21 cellular contexts compared by ENCODE assay signal in the genomic region with DNA sequence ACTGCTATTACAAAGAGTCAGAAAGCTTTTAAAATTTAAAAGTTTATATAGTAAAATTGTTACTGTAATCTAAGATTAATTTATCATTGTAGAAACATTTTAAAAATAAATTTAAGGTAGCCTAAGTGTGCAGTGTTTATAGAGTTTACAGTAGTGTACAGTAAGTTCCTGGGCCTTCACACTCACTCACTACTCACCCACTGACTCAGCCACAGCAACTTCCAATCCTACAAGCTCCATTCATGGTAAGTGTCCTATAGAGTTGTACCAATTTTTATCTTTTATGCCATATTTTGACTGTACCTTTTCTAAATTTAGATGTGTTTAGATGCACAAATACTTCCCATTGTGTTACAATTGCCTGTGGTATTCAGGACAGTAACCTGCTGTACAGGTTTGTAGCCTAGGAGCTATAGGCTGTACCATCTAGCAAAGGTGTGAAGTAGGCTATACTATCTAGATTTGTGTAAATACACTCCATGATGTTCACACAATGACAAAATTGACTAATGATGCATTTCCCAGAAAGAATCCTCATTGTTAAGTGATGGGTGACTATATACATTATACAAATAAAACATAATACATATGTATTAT.
"Had no signal": no experiment of that assay in that cellular context is flagged by ENCODE, and none has a peak within 500 bp of the region (broad histone marks: within the 10 kb centered on the region; RNA-seq: fewer than 3 reads in every experiment).

No MANE protein-coding gene starts in this region.

- FAIRE-seq: pancreas had no signal

- H3K9me3 ChIP-seq: esophagus muscularis mucosa, heart right ventricle, pancreas, psoas muscle, tibial artery had no signal

- H3K27me3 ChIP-seq: brain microvascular endothelial cell, esophagus muscularis mucosa, pancreas, tibial artery had no signal

- H3K4me3 ChIP-seq: esophagus muscularis mucosa, heart right ventricle, pancreas, psoas muscle, tibial artery had no signal

- H3K4me1 ChIP-seq: pancreas, tibial artery had no signal

- H3K36me3 ChIP-seq: brain microvascular endothelial cell, esophagus muscularis mucosa, heart right ventricle, pancreas, tibial artery, WERI-Rb-1 had no signal

- H3K27ac ChIP-seq: brain microvascular endothelial cell, esophagus muscularis mucosa, pancreas, psoas muscle, tibial artery, WERI-Rb-1 had no signal

- DNase-seq: activated CD4-positive, alpha-beta T cell treated with anti-CD3 and anti-CD28 coated beads for 1 hour; activated CD4-positive, alpha-beta T cell treated with anti-CD3 and anti-CD28 coated beads, Interleukin-2, amount 50 U/mL, for 1 hour; activated CD8-positive, alpha-beta T cell treated with anti-CD3 and anti-CD28 coated beads, Interleukin-2, amount 10 ng/mL, durations not matched to agents 7 days and 5 days; activated gamma-delta T cell treated with Interleukin-2 at 50 U/mL for 16 hours; aorta; brain microvascular endothelial cell; central memory CD4-positive, alpha-beta T cell; dermis blood vessel endothelial cell; effector CD8-positive, alpha-beta T cell; heart right ventricle; islet precursor cell; left cardiac atrium; mesenchymal stem cell; pancreas; psoas muscle; right cardiac atrium; stimulated activated CD4-positive, alpha-beta T cell treated with anti-CD3 and anti-CD28 coated beads, Interleukin-4, amount 100 ng/mL, for 24 hours; stimulated activated naive CD8-positive, alpha-beta T cell treated with anti-CD3 and anti-CD28 coated beads, Interleukin-15, amount 100 ng/mL, for 72 hours; tibial artery; WERI-Rb-1 had no signal
